Comparison of ENCODE assay signal across 1 cellular context in genomic region chr19:1438035-1438932, GRCh38.
TF ChIP-seq lines count a peak whose summit lies in the region.

Gene RPS15, plus strand, starts transcription at chr19:1438396. Its CDS starts 30 bp downstream, at chr19:1438426.

TF ChIP-seq in HepG2, 621 proteins besides CTCF, POLR2A, EP300 and RAD21 (continued from another document and continues in another):
- TF ChIP-seq FOXO4 (CRISPR knock-in tag; conservative IDR thresholded peaks at IDR 0.05) (no peak), PLSCR1 (CRISPR knock-in tag; IDR thresholded peaks at IDR 0.05; ENCODE audit: borderline replicate concordance) (no peak), ZNF256 (CRISPR knock-in tag; conservative IDR thresholded peaks at IDR 0.05) (peak; percentile 88; the same call in 1 of the 2 replicates), GRHL1 (CRISPR knock-in tag; conservative IDR thresholded peaks at IDR 0.05) (no peak), ZNF280D (CRISPR knock-in tag; IDR thresholded peaks at IDR 0.05) (peak; percentile 77), FOXM1 (CRISPR knock-in tag; IDR thresholded peaks at IDR 0.05) (0 out of 2 replicates have a peak, but pooled peaks have one; percentile 49), ZNF713 (CRISPR knock-in tag; IDR thresholded peaks at IDR 0.05) (0 out of 2 replicates have a peak, but pooled peaks have one; percentile 84), SPEN (CRISPR knock-in tag; IDR thresholded peaks at IDR 0.05; ENCODE audit: low read depth) (peak; percentile 100), ZNF552 (CRISPR knock-in tag; IDR thresholded peaks at IDR 0.05; ENCODE audit: borderline replicate concordance) (peak; percentile 96), YY1 (IDR thresholded peaks at IDR 0.05; ENCODE audit: insufficient read depth, insufficient replicate concordance, low read depth, low read length) (peak; percentile 89), RXRB (CRISPR knock-in tag; IDR thresholded peaks at IDR 0.05; ENCODE audit: borderline replicate concordance) (peak; percentile 83), MAZ (IDR thresholded peaks at IDR 0.05; ENCODE audit: borderline replicate concordance, low read depth, low read length) (0 out of 2 replicates have a peak, but pooled peaks have one; percentile 22), MAZ (CRISPR knock-in tag; IDR thresholded peaks at IDR 0.05; ENCODE audit: low read depth) (peak; percentile 96), ZNF33A (CRISPR knock-in tag; IDR thresholded peaks at IDR 0.05; ENCODE audit: borderline replicate concordance) (no peak), ZNF281 (CRISPR knock-in tag; IDR thresholded peaks at IDR 0.05; ENCODE audit: borderline replicate concordance) (peak; percentile 31; the same call in 1 of the 2 replicates), RXRA (CRISPR knock-in tag; IDR thresholded peaks at IDR 0.05) (peak; percentile 76; the same call in 1 of the 2 replicates), ZNF441 (CRISPR knock-in tag; IDR thresholded peaks at IDR 0.05; ENCODE audit: borderline replicate concordance) (peak; percentile 79), ZNF724P (CRISPR knock-in tag; IDR thresholded peaks at IDR 0.05; ENCODE audit: borderline replicate concordance) (peak; percentile 34; the same call in 1 of the 2 replicates), RAD51 (IDR thresholded peaks at IDR 0.05; ENCODE audit: borderline replicate concordance) (no peak), NPAS2 (CRISPR knock-in tag; IDR thresholded peaks at IDR 0.05; ENCODE audit: borderline replicate concordance) (no peak), MTF1 (CRISPR knock-in tag; IDR thresholded peaks at IDR 0.05) (peak; percentile 91), PAF1 (CRISPR knock-in tag; IDR thresholded peaks at IDR 0.05) (peak; percentile 67; the same call in 1 of the 2 replicates), TARDBP (CRISPR knock-in tag; IDR thresholded peaks at IDR 0.05) (peak; percentile 96), ZBTB10 (CRISPR knock-in tag; IDR thresholded peaks at IDR 0.05; ENCODE audit: borderline replicate concordance) (peak; percentile 92; the same call in 1 of the 2 replicates), CEBPG (CRISPR knock-in tag; IDR thresholded peaks at IDR 0.05) (peak; percentile 50), STAT6 (CRISPR knock-in tag; IDR thresholded peaks at IDR 0.05; ENCODE audit: borderline replicate concordance) (peak; percentile 78; the same call in 1 of the 2 replicates), CEBPB (IDR thresholded peaks at IDR 0.05; ENCODE audit: borderline replicate concordance, low read depth, low read length) (no peak), MBD4 (IDR thresholded peaks at IDR 0.05; ENCODE audit: borderline replicate concordance, low read length) (no peak), SP1 (IDR thresholded peaks at IDR 0.05) (0 out of 2 replicates have a peak, but pooled peaks have one; percentile 51), SP1 (CRISPR knock-in tag; IDR thresholded peaks at IDR 0.05) (peak; percentile 94), ISX (CRISPR knock-in tag; conservative IDR thresholded peaks at IDR 0.05) (peak; percentile 82; the same call in 1 of the 2 replicates), ZNF772 (CRISPR knock-in tag; IDR thresholded peaks at IDR 0.05) (peak; percentile 97; the same call in 1 of the 2 replicates), KMT2B (CRISPR knock-in tag; IDR thresholded peaks at IDR 0.05) (peak; percentile 82), RFX3 (CRISPR knock-in tag; IDR thresholded peaks at IDR 0.05) (no peak), AKAP8 (CRISPR knock-in tag; IDR thresholded peaks at IDR 0.05) (peak; percentile 94), DPF2 (CRISPR knock-in tag; IDR thresholded peaks at IDR 0.05; ENCODE audit: borderline replicate concordance, low read depth) (peak; percentile 50; the same call in 1 of the 2 replicates), ZNF34 (CRISPR knock-in tag; IDR thresholded peaks at IDR 0.05; ENCODE audit: borderline replicate concordance) (peak; percentile 86), HNF1B (CRISPR knock-in tag; IDR thresholded peaks at IDR 0.05) (peak; percentile 88), ZNF691 (CRISPR knock-in tag; IDR thresholded peaks at IDR 0.05; ENCODE audit: borderline replicate concordance, low read depth) (peak; percentile 70; the same call in 1 of the 2 replicates), ZSCAN31 (CRISPR knock-in tag; IDR thresholded peaks at IDR 0.05; ENCODE audit: low read depth) (peak; percentile 99), BORCS8-MEF2B (CRISPR knock-in tag; IDR thresholded peaks at IDR 0.05) (peak; percentile 90)
